In genomic region chr16:568401-569258, GRCh38 we compare ENCODE assay signal across 9 cellular contexts. TPM values are rescaled to one million over a fixed set of nuclear protein-coding genes. Genes with fewer than 3 reads are reported as not detected.
DNase-seq lines count a peak whose midpoint lies in the region; FAIRE-seq and TF ChIP-seq lines count a peak whose summit lies in the region.
"Had no signal": no experiment of that assay in that cellular context is flagged by ENCODE, and none has a peak within 500 bp of the region (broad histone marks: within the 10 kb centered on the region; RNA-seq: fewer than 3 reads in every experiment).

No MANE protein-coding gene starts in this region.

- H3K27ac ChIP-seq in GM23248 (no peak overlapping the region), SJCRH30 (no peak overlapping the region), esophagus squamous epithelium (peak overlapping the region in 3 of 4 donors; percentile 84 to 86 (median 85))

- H3K27me3 ChIP-seq in GM23248 (replicated peaks; ENCODE audit: insufficient read depth) (no peaks in the 10 kb centered on the region), SJCRH30 (peaks cover 20% of the 10 kb centered on the region), esophagus squamous epithelium (peaks cover 0 to 20% (median 0%) of the 10 kb centered on the region in 4 donors), skeletal muscle satellite cell (ENCODE audit: control insufficient read depth, insufficient read depth, low read length) (no peaks in the 10 kb centered on the region)

- TF ChIP-seq POLR2A in esophagus squamous epithelium (IDR thresholded peaks at IDR 0.05) = no peak

- in situ Hi-C loops in GM23248 (cut with MboI) = no loop called here

- H3K79me2 ChIP-seq in GM23248 (ENCODE audit: insufficient read depth) = peaks cover 36% of the 10 kb centered on the region

- no peak for DNase-seq in GM23248
- DNase-seq in SJCRH30 = no peak
- DNase-seq in esophagus squamous epithelium (lab: John Stamatoyannopoulos, UW) = no peak
- no peak for DNase-seq in RCC 7860 (ENCODE audit: low spot score)
- DNase-seq in NCI-H524 (lab: John Stamatoyannopoulos, UW) = no peak
- DNase-seq in UCSD-AML1 (lab: John Stamatoyannopoulos, UW; ENCODE audit: unreplicated experiment) = no peak
- no peak for DNase-seq in COLO668 (lab: John Stamatoyannopoulos, UW; ENCODE audit: unreplicated experiment)
- DNase-seq: NCI-H774 had no signal

- H3K4me3 ChIP-seq in GM23248 = peak overlapping the region; percentile 99
- peak overlapping the region; percentile 74 for H3K4me3 ChIP-seq in SJCRH30
- H3K4me3 ChIP-seq in esophagus squamous epithelium = peak overlapping the region in 3 of 4 donors; percentile 74 to 97 (median 96)
- peak overlapping the region; percentile 94 for H3K4me3 ChIP-seq in skeletal muscle satellite cell (ENCODE audit: low read length)

- TF ChIP-seq CTCF in esophagus squamous epithelium (IDR thresholded peaks at IDR 0.05) = no peak

- no peaks in the 10 kb centered on the region for H4K20me1 ChIP-seq in GM23248 (ENCODE audit: insufficient read depth)

- no peaks in the 10 kb centered on the region for H3K9me3 ChIP-seq in GM23248 (ENCODE audit: low read depth)
- H3K9me3 ChIP-seq in SJCRH30 (replicated peaks) = no peaks in the 10 kb centered on the region
- no peaks in the 10 kb centered on the region for H3K9me3 ChIP-seq in esophagus squamous epithelium
- no peaks in the 10 kb centered on the region for H3K9me3 ChIP-seq in skeletal muscle satellite cell (replicated peaks; ENCODE audit: low read length)

- H3K9ac ChIP-seq in GM23248 (peak overlapping the region; percentile 84), skeletal muscle satellite cell (ENCODE audit: low read depth, low read length) (peak overlapping the region; percentile 92)

- intact Hi-C loops in esophagus squamous epithelium (cut with DNase I) = no loop called here

- H3K4me1 ChIP-seq in GM23248 (ENCODE audit: insufficient read depth) = 0 out of 2 replicates have a peak, but pooled peaks cover 4% of the 10 kb centered on the region
- H3K4me1 ChIP-seq in SJCRH30 = peaks cover 35% of the 10 kb centered on the region
- H3K4me1 ChIP-seq in esophagus squamous epithelium = peaks cover 31 to 67% (median 40%) of the 10 kb centered on the region in 3 donors
- peaks cover 20% of the 10 kb centered on the region for H3K4me1 ChIP-seq in skeletal muscle satellite cell (ENCODE audit: control insufficient read depth, insufficient read depth, low read length)

- H3K36me3 ChIP-seq in GM23248 (ENCODE audit: low read depth) (no peaks in the 10 kb centered on the region), SJCRH30 (no peaks in the 10 kb centered on the region), esophagus squamous epithelium (peaks cover 0 to 12% (median 0%) of the 10 kb centered on the region in 3 donors), skeletal muscle satellite cell (ENCODE audit: insufficient read depth, low read length) (peaks cover 4% of the 10 kb centered on the region)

- 0 out of 2 replicates have a peak, but pooled peaks cover 6% of the 10 kb centered on the region for H3F3A ChIP-seq in GM23248 (ENCODE audit: insufficient read depth)

- peak overlapping the region; percentile 80 for H3K4me2 ChIP-seq in GM23248 (ENCODE audit: unreplicated experiment)
- peak overlapping the region; percentile 99 for H3K4me2 ChIP-seq in skeletal muscle satellite cell (ENCODE audit: low read length)

- WGBS in GM23248 (ENCODE audit: low coverage in 1 of 2, low lambda C conversion rate in 2 of 2, missing lambda C conversion rate in 2 of 2), 2 experiments = 75% methylated on average over 9 to 11 of the region's 11 CpGs
- WGBS in esophagus squamous epithelium, 2 donors = 73% methylated on average over 4 of the region's 11 CpGs; no CpG with 5 or more reads in 1 of the 2 donors

- peak overlapping the region; percentile 76 for H2AFZ ChIP-seq in GM23248

- no peak for FAIRE-seq in RCC 7860 (lab: Jason Lieb, UNC)

- H3K9me2 ChIP-seq in GM23248 (ENCODE audit: insufficient read depth) = no peaks in the 10 kb centered on the region

RNA-seq across cellular contexts. Expression of gene PIGQ, which starts 1.1 kb away (rescaled TPM):
- 35.0 and 43.5 TPM in 2 replicates for total RNA-seq in GM23248 (2014; rRNA removed; shearing (Covaris generic))
- 31.6 and 33.9 TPM in 2 replicates for polyA plus RNA-seq in GM23248 (2016; fragmentation: Nextera tagmentation; extraction: Ambion mirVana)
- 20.9 and 24.4 TPM in 2 replicates for total RNA-seq in SJCRH30 (2014; rRNA removed; shearing (Covaris generic))
- 10 to 100 TPM; 15.9 to 24.0 (median 20.4) TPM for total RNA-seq in esophagus squamous epithelium
- total RNA-seq in skeletal muscle satellite cell (2012; rRNA removed) = 16.0 and 22.7 TPM in 2 replicates

RNA-seq across cellular contexts. Expression of gene NHLRC4, which starts 1.8 kb away (rescaled TPM):
- total RNA-seq in GM23248 (2014; rRNA removed; shearing (Covaris generic)) = 0.11 and 0.13 TPM in 2 replicates
- polyA plus RNA-seq in GM23248 (2016; fragmentation: Nextera tagmentation; extraction: Ambion mirVana) = 0.20 TPM in 1 of 2 replicates, not detected in the other
- total RNA-seq in SJCRH30 (2014; rRNA removed; shearing (Covaris generic)) = 0.08 TPM in 1 of 2 replicates, not detected in the other
- total RNA-seq in esophagus squamous epithelium = under 1 TPM in 3 of 4 donors, not detected in 1; 0.09 to 0.95 (median 0.59) TPM
- 0.44 and 1.8 TPM in 2 replicates for total RNA-seq in skeletal muscle satellite cell (2012; rRNA removed)

RNA-seq across cellular contexts. Expression of gene PRR35, which starts 8.4 kb away (rescaled TPM):
- not detected in 2 replicates for total RNA-seq in GM23248 (2014; rRNA removed; shearing (Covaris generic))
- not detected in 2 replicates for polyA plus RNA-seq in GM23248 (2016; fragmentation: Nextera tagmentation; extraction: Ambion mirVana)
- not detected in 2 replicates for total RNA-seq in SJCRH30 (2014; rRNA removed; shearing (Covaris generic))
- not detected for total RNA-seq in esophagus squamous epithelium
- total RNA-seq in skeletal muscle satellite cell (2012; rRNA removed) = not detected in 2 replicates

RNA-seq across cellular contexts. Expression of gene RAB40C, which starts 21.2 kb away (rescaled TPM):
- total RNA-seq in GM23248 (2014; rRNA removed; shearing (Covaris generic)) = 18.8 and 28.3 TPM in 2 replicates
- 9.5 TPM in 2 replicates for polyA plus RNA-seq in GM23248 (2016; fragmentation: Nextera tagmentation; extraction: Ambion mirVana)
- 13.2 and 14.4 TPM in 2 replicates for total RNA-seq in SJCRH30 (2014; rRNA removed; shearing (Covaris generic))
- 10 to 100 TPM; 14.2 to 31.4 (median 20.3) TPM for total RNA-seq in esophagus squamous epithelium
- total RNA-seq in skeletal muscle satellite cell (2012; rRNA removed) = 13.2 and 14.6 TPM in 2 replicates

RNA-seq across cellular contexts. Expression of gene CAPN15, which starts 41.1 kb away (rescaled TPM):
- 68.0 and 69.4 TPM in 2 replicates for total RNA-seq in GM23248 (2014; rRNA removed; shearing (Covaris generic))
- polyA plus RNA-seq in GM23248 (2016; fragmentation: Nextera tagmentation; extraction: Ambion mirVana) = 5.4 and 5.7 TPM in 2 replicates
- 48.8 and 54.0 TPM in 2 replicates for total RNA-seq in SJCRH30 (2014; rRNA removed; shearing (Covaris generic))
- total RNA-seq in esophagus squamous epithelium = 10 to 100 TPM; 29.4 to 69.6 (median 52.4) TPM
- 48.9 and 51.5 TPM in 2 replicates for total RNA-seq in skeletal muscle satellite cell (2012; rRNA removed)

Comparison
In these comparisons a context has a peak if more than half of its experiments do, and no peak if none do; other contexts are left out.
1. H3K27ac ChIP-seq: peak in esophagus squamous epithelium (3 of 4); none in GM23248 (single experiment) and SJCRH30 (single experiment).
2. Peak in every context shown above with its lines, with median percentiles within 50 percentile points of each other: H3K4me3 ChIP-seq.